In genomic region chr4:40628888-40629287, GRCh38 we compare ENCODE assay signal across 8 cellular contexts. TPM values are rescaled to one million over a fixed set of nuclear protein-coding genes. Genes with fewer than 3 reads are reported as not detected.
A peak's percentile ranks its signal among the peaks of the same experiment; 100 is the strongest.
DNase-seq lines count a peak whose midpoint lies in the region; ATAC-seq and TF ChIP-seq lines count a peak whose summit lies in the region.
"Had no signal": no experiment of that assay in that cellular context is flagged by ENCODE, and none has a peak within 500 bp of the region (broad histone marks: within the 10 kb centered on the region; RNA-seq: fewer than 3 reads in every experiment).

No MANE protein-coding gene starts in this region.

- no peak overlapping the region for H3K27ac Mint-ChIP-seq in activated CD8-positive, alpha-beta T cell treated with anti-CD3 and anti-CD28 coated beads for 36 hours

- H3K9me3 Mint-ChIP-seq in activated CD8-positive, alpha-beta T cell treated with anti-CD3 and anti-CD28 coated beads for 36 hours: no peaks in the 10 kb centered on the region

- peaks cover 14% of the 10 kb centered on the region for H3K4me1 Mint-ChIP-seq in activated CD8-positive, alpha-beta T cell treated with anti-CD3 and anti-CD28 coated beads for 36 hours (ENCODE audit: low read depth)

- CTCF ChIA-PET in HEK293 (lab: Yijun Ruan, JAX): no interaction called here
- CTCF ChIA-PET in activated CD8-positive, alpha-beta T cell treated with anti-CD3 and anti-CD28 coated beads for 36 hours (lab: Charles Lee): no interaction called here

- peaks cover 35% of the 10 kb centered on the region for H3K27me3 Mint-ChIP-seq in activated CD8-positive, alpha-beta T cell treated with anti-CD3 and anti-CD28 coated beads for 36 hours

- no peak for ATAC-seq in activated CD8-positive, alpha-beta T cell treated with anti-CD3 and anti-CD28 coated beads for 36 hours

- TF ChIP-seq CTCF in HEK293 (tag by site-specific recombination; IDR thresholded peaks at IDR 0.05): no peak
- TF ChIP-seq CTCF in activated CD8-positive, alpha-beta T cell treated with anti-CD3 and anti-CD28 coated beads for 36 hours (IDR thresholded peaks at IDR 0.05): no peak
- TF ChIP-seq CTCF in spleen (IDR thresholded peaks at IDR 0.05 in 8 of 11, conservative IDR thresholded peaks at IDR 0.05 in 3 of 11): no peak

- H3K4me1 ChIP-seq in HEK293 (ENCODE audit: control insufficient read depth, insufficient read depth, low read length): peaks cover 3% of the 10 kb centered on the region; the same call in 1 of the 2 replicates
- peaks cover 0 to 89% (median 41%) of the 10 kb centered on the region in 6 donors for H3K4me1 ChIP-seq in spleen

- peaks cover 0 to 12% (median 0%) of the 10 kb centered on the region in 7 donors for H3K27me3 ChIP-seq in spleen (replicated peaks in 1 of 7)

- TF ChIP-seq POLR2A in spleen (IDR thresholded peaks at IDR 0.05): no peak

- peak overlapping the region; percentile 86; the same call in 1 of the 2 replicates for H3K27ac ChIP-seq in HEK293 (ENCODE audit: extremely low read depth, low read depth, low read length)
- peak overlapping the region; percentile 79 to 98 (median 94) for H3K27ac ChIP-seq in spleen

- no peaks in the 10 kb centered on the region for H3K36me3 ChIP-seq in HEK293 (ENCODE audit: control insufficient read depth in 2 of 2, insufficient read depth in 1 of 2, low read length in 2 of 2)
- peaks cover 0 to 20% (median 0%) of the 10 kb centered on the region in 6 donors for H3K36me3 ChIP-seq in spleen

- 32 to 38% (median 36%) methylated on average over 6 of the region's 6 CpGs for WGBS in spleen, 5 donors

- peak overlapping the region; percentile 55 for H3K4me3 ChIP-seq in HEK293 (ENCODE audit: low read depth, low read length)
- H3K4me3 ChIP-seq in iPS-11a (ENCODE audit: low read depth, low read length): peak overlapping the region; percentile 68
- peak overlapping the region; percentile 51 to 76 (median 62) for H3K4me3 ChIP-seq in spleen

- peak overlapping the region; percentile 73 for H3K4me3 Mint-ChIP-seq in activated CD8-positive, alpha-beta T cell treated with anti-CD3 and anti-CD28 coated beads for 36 hours

- H3K36me3 Mint-ChIP-seq in activated CD8-positive, alpha-beta T cell treated with anti-CD3 and anti-CD28 coated beads for 36 hours (ENCODE audit: low read depth): no peaks in the 10 kb centered on the region

- intact Hi-C loops in activated CD8-positive, alpha-beta T cell treated with anti-CD3 and anti-CD28 coated beads for 36 hours (cut with micrococcal nuclease): no loop called here
- intact Hi-C loops in spleen (cut with DNase I; ENCODE audit: low total_unique reads): no loop called here

- H3K9me3 ChIP-seq in HEK293 (ENCODE audit: control insufficient read depth, insufficient read depth, low read depth, low read length) (no peaks in the 10 kb centered on the region), spleen (no peaks in the 10 kb centered on the region)

- DNase-seq in activated CD8-positive, alpha-beta T cell treated with anti-CD3 and anti-CD28 coated beads for 36 hours: no peak
- no peak for DNase-seq in spleen
- no peak for DNase-seq in NCI-H2196 (lab: John Stamatoyannopoulos, UW; ENCODE audit: unreplicated experiment)
- no peak for DNase-seq in medulla oblongata (ENCODE audit: extremely low spot score)
- no peak for DNase-seq in stimulated activated CD4-positive, alpha-beta T cell treated with anti-CD3 and anti-CD28 coated beads, Interleukin-2, amount 100 ng/mL, for 48 hours
- DNase-seq: T1000 had no signal

- POLR2A ChIA-PET in HEK293 (lab: Yijun Ruan, JAX): no interaction called here
- POLR2A ChIA-PET in activated CD8-positive, alpha-beta T cell treated with anti-CD3 and anti-CD28 coated beads for 36 hours (lab: Charles Lee): no interaction called here

TF ChIP-seq in HEK293, 187 proteins besides CTCF, POLR2A, EP300 and RAD21:
- no peak for TF ChIP-seq ZNF211 (tag by site-specific recombination; IDR thresholded peaks at IDR 0.05; ENCODE audit: low read depth)

RNA-seq across cellular contexts. Expression of gene RBM47, which starts 0.8 kb away (rescaled TPM):
- under 1 TPM; 0.13 to 0.74 TPM for total RNA-seq in activated CD8-positive, alpha-beta T cell treated with anti-CD3 and anti-CD28 coated beads for 36 hours
- 100 to 1,000 TPM in 1 of 7 donors, 10 to 100 TPM in 6; 62.6 to 164 (median 91.6) TPM for total RNA-seq in spleen
- polyA plus RNA-seq in spleen: 10 to 100 TPM in 1 of 3 donors, 1 to 10 TPM in 2; 6.0 to 12.8 (median 7.4) TPM

Comparison
In these comparisons a context has a peak if more than half of its experiments do, and no peak if none do; other contexts are left out.
1. RNA of gene RBM47, which starts 0.8 kb away (total RNA-seq): 62.6 to 164 TPM in spleen; 0.13 to 0.74 TPM in activated CD8-positive, alpha-beta T cell treated with anti-CD3 and anti-CD28 coated beads for 36 hours; every median in the first group is over 10 times any median in the second.
2. Peak in every context shown above with its lines, with median percentiles within 50 percentile points of each other: H3K4me3 ChIP-seq.